In the genomic region with DNA sequence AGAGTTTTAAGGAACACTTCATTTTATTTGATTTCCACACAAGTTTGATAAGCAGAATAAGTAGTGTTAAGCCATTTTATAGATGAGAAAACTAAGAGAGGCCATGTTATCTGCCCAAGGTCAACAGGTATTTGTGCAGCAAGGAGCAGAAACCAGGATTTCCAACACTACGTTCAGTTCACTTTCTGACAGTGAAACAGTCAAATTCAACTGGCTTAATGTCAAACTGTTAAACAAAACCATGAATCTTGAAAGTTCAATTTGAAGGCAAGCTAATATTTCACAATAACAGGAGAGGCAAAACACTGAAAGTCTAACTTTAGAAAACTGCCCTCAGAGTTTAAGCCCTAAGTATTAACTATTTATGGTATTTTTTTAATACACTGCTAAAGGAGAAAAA, we compare ENCODE assay signal across 1 cellular context.
TF ChIP-seq lines count a peak whose summit lies in the region.

No MANE protein-coding gene starts in this region.

TF ChIP-seq in WTC11, 78 proteins besides CTCF, POLR2A, EP300 and RAD21 (continued from another document):
- TF ChIP-seq, protein P1, sequence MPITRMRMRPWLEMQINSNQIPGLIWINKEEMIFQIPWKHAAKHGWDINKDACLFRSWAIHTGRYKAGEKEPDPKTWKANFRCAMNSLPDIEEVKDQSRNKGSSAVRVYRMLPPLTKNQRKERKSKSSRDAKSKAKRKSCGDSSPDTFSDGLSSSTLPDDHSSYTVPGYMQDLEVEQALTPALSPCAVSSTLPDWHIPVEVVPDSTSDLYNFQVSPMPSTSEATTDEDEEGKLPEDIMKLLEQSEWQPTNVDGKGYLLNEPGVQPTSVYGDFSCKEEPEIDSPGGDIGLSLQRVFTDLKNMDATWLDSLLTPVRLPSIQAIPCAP (CRISPR knock-in tag; IDR thresholded peaks at IDR 0.05): no peak
- TF ChIP-seq, protein P2, sequence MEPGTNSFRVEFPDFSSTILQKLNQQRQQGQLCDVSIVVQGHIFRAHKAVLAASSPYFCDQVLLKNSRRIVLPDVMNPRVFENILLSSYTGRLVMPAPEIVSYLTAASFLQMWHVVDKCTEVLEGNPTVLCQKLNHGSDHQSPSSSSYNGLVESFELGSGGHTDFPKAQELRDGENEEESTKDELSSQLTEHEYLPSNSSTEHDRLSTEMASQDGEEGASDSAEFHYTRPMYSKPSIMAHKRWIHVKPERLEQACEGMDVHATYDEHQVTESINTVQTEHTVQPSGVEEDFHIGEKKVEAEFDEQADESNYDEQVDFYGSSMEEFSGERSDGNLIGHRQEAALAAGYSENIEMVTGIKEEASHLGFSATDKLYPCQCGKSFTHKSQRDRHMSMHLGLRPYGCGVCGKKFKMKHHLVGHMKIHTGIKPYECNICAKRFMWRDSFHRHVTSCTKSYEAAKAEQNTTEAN (CRISPR knock-in tag; IDR thresholded peaks at IDR 0.05): no peak
